Comparison of ENCODE assay signal across 3 cellular contexts in genomic region chr1:165641276-165641987, GRCh38.
TF ChIP-seq lines count a peak whose summit lies in the region.

No MANE protein-coding gene starts in this region.

TF ChIP-seq in SK-N-SH treated with all-trans-retinoic acid at 6 μM for 48 hours, 23 proteins besides CTCF, POLR2A, EP300 and RAD21:
- TF ChIP-seq ZC3H10 (CRISPR knock-in tag; IDR thresholded peaks at IDR 0.05) = 0 out of 2 replicates have a peak, but pooled peaks have one; percentile 20
- no peak for TF ChIP-seq SNAI2 (CRISPR knock-in tag; IDR thresholded peaks at IDR 0.05)
- no peak for TF ChIP-seq ARNTL (CRISPR knock-in tag; IDR thresholded peaks at IDR 0.05; ENCODE audit: borderline replicate concordance, low read depth)
- TF ChIP-seq ZNF70 (CRISPR knock-in tag; IDR thresholded peaks at IDR 0.05) = no peak
- TF ChIP-seq BACH2 (CRISPR knock-in tag; IDR thresholded peaks at IDR 0.05; ENCODE audit: borderline replicate concordance) = no peak

TF ChIP-seq in SK-N-SH, 30 proteins besides CTCF, POLR2A, EP300 and RAD21:
- no peak for TF ChIP-seq MXI1 (IDR thresholded peaks at IDR 0.05; ENCODE audit: low read depth, low read length)
- no peak for TF ChIP-seq NFIC (IDR thresholded peaks at IDR 0.05; ENCODE audit: borderline replicate concordance)
- TF ChIP-seq POLR2AphosphoS5 (IDR thresholded peaks at IDR 0.05; ENCODE audit: low read depth, low read length) = no peak
- TF ChIP-seq REST (IDR thresholded peaks at IDR 0.05; ENCODE audit: low read depth, low read length) = no peak
- TF ChIP-seq SMC3 (IDR thresholded peaks at IDR 0.05; ENCODE audit: low read depth, low read length) = no peak
- TF ChIP-seq ZBTB33 (IDR thresholded peaks at IDR 0.05; ENCODE audit: borderline replicate concordance, low read depth) = no peak
- TF ChIP-seq PBX3 (IDR thresholded peaks at IDR 0.05) = no peak
- TF ChIP-seq GATA2 (CRISPR knock-in tag; IDR thresholded peaks at IDR 0.05) = no peak
- no peak for TF ChIP-seq USF2 (IDR thresholded peaks at IDR 0.05; ENCODE audit: borderline replicate concordance, low read depth, low read length)
- TF ChIP-seq IRF3 (IDR thresholded peaks at IDR 0.05; ENCODE audit: low read depth, low read length) = no peak
- no peak for TF ChIP-seq YY1 (IDR thresholded peaks at IDR 0.05; ENCODE audit: low read depth)
- no peak for TF ChIP-seq ELF1 (IDR thresholded peaks at IDR 0.05)
- TF ChIP-seq FOXM1 (IDR thresholded peaks at IDR 0.05; ENCODE audit: low read depth) = no peak
- no peak for TF ChIP-seq RCOR1 (IDR thresholded peaks at IDR 0.05; ENCODE audit: low read length)
- no peak for TF ChIP-seq JUND (IDR thresholded peaks at IDR 0.05)
- no peak for TF ChIP-seq TAF1 (IDR thresholded peaks at IDR 0.05; ENCODE audit: borderline replicate concordance, low read depth, low read length)
- no peak for TF ChIP-seq MEF2A (IDR thresholded peaks at IDR 0.05; ENCODE audit: borderline replicate concordance, low read depth)
- no peak for TF ChIP-seq RXRA (IDR thresholded peaks at IDR 0.05; ENCODE audit: borderline replicate concordance, low read depth)
- TF ChIP-seq TCF12 (IDR thresholded peaks at IDR 0.05) = no peak

TF ChIP-seq in endothelial cell of umbilical vein, 7 proteins besides CTCF, POLR2A, EP300 and RAD21:
- TF ChIP-seq FOS (IDR thresholded peaks at IDR 0.05; ENCODE audit: borderline replicate concordance, insufficient read depth, low read length) (peak; percentile 57), MAX (IDR thresholded peaks at IDR 0.05; ENCODE audit: insufficient read depth, insufficient read length) (no peak)
